Comparison of ENCODE assay signal across 13 cellular contexts in genomic region chr12:114658002-114658441, GRCh38. TPM values are rescaled to one million over a fixed set of nuclear protein-coding genes. Genes with fewer than 3 reads are reported as not detected.
"Had no signal": no experiment of that assay in that cellular context is flagged by ENCODE, and none has a peak within 500 bp of the region (broad histone marks: within the 10 kb centered on the region; RNA-seq: fewer than 3 reads in every experiment).

No MANE protein-coding gene starts in this region.

- H3K9me3 ChIP-seq: esophagus muscularis mucosa, pancreas, thyroid gland had no signal

- H3K9me3 Mint-ChIP-seq: activated CD4-positive, alpha-beta memory T cell treated with anti-CD3 and anti-CD28 coated beads, Interleukin-2, amount 10 ng/mL, durations not matched to agents 7 days and 5 days; activated T-cell treated with anti-CD3 and anti-CD28 coated beads, Interleukin-2, amount 50 U/mL, for 24 hours had no signal

- H3K4me1 Mint-ChIP-seq: activated CD4-positive, alpha-beta memory T cell treated with anti-CD3 and anti-CD28 coated beads, Interleukin-2, amount 10 ng/mL, durations not matched to agents 7 days and 5 days had no signal

- H3K4me3 ChIP-seq: esophagus muscularis mucosa, pancreas, thyroid gland had no signal

- ATAC-seq: pancreas; stimulated activated naive B cell treated with anti-CD40 and anti-IgM and Interleukin-4, amounts not matched to agents 10 μg/mL and 1 μg/mL and 100 μg/mL, for 72 hours; T-helper 17 cell had no signal

- H3K36me3 ChIP-seq: esophagus muscularis mucosa, pancreas, thyroid gland had no signal

- H3K36me3 Mint-ChIP-seq: stimulated activated naive B cell treated with anti-CD40 and anti-IgM and Interleukin-4, amounts not matched to agents 10 μg/mL and 1 μg/mL and 100 μg/mL, for 72 hours had no signal

- H3K27me3 ChIP-seq: thyroid gland had no signal

- H3K4me1 ChIP-seq: pancreas had no signal

- H3K4me3 Mint-ChIP-seq: activated CD4-positive, alpha-beta memory T cell treated with anti-CD3 and anti-CD28 coated beads, Interleukin-2, amount 10 ng/mL, durations not matched to agents 7 days and 5 days; activated T-cell treated with anti-CD3 and anti-CD28 coated beads, Interleukin-2, amount 50 U/mL, for 24 hours; stimulated activated naive B cell treated with anti-CD40 and anti-IgM and Interleukin-4, amounts not matched to agents 10 μg/mL and 1 μg/mL and 100 μg/mL, for 72 hours; T-helper 17 cell had no signal

- H3K27ac Mint-ChIP-seq: activated CD4-positive, alpha-beta memory T cell treated with anti-CD3 and anti-CD28 coated beads, Interleukin-2, amount 10 ng/mL, durations not matched to agents 7 days and 5 days; activated T-cell treated with anti-CD3 and anti-CD28 coated beads, Interleukin-2, amount 50 U/mL, for 24 hours; stimulated activated naive B cell treated with anti-CD40 and anti-IgM and Interleukin-4, amounts not matched to agents 10 μg/mL and 1 μg/mL and 100 μg/mL, for 72 hours; T-helper 17 cell had no signal

- DNase-seq: activated CD4-positive, alpha-beta memory T cell treated with anti-CD3 and anti-CD28 coated beads, Interleukin-2, amount 10 ng/mL, durations not matched to agents 7 days and 5 days; activated CD4-positive, alpha-beta T cell treated with anti-CD3 and anti-CD28 coated beads for 4 hours; activated naive CD4-positive, alpha-beta T cell treated with anti-CD3 and anti-CD28 coated beads, Interleukin-2, amount 50 U/mL, for 16 hours; activated T-cell treated with anti-CD3 and anti-CD28 coated beads, Interleukin-2, amount 50 U/mL, for 24 hours; caudate nucleus; hypothalamus; kidney glomerular epithelial cell; pancreas; stimulated activated CD4-positive, alpha-beta T cell treated with anti-CD3 and anti-CD28 coated beads, Interleukin-2, amount 100 ng/mL, for 48 hours; stimulated activated naive B cell treated with anti-CD40 and anti-IgM and Interleukin-4, amounts not matched to agents 10 μg/mL and 1 μg/mL and 100 μg/mL, for 72 hours; T-helper 17 cell; thyroid gland had no signal

- H3K27ac ChIP-seq: esophagus muscularis mucosa, pancreas, thyroid gland had no signal

RNA-seq across cellular contexts. Expression of gene TBX3, which starts 26.0 kb away (rescaled TPM):
- total RNA-seq: activated CD4-positive, alpha-beta memory T cell treated with anti-CD3 and anti-CD28 coated beads, Interleukin-2, amount 10 ng/mL, durations not matched to agents 7 days and 5 days had no signal
